ENCODE assay signal across 16 cellular contexts in the genomic region with DNA sequence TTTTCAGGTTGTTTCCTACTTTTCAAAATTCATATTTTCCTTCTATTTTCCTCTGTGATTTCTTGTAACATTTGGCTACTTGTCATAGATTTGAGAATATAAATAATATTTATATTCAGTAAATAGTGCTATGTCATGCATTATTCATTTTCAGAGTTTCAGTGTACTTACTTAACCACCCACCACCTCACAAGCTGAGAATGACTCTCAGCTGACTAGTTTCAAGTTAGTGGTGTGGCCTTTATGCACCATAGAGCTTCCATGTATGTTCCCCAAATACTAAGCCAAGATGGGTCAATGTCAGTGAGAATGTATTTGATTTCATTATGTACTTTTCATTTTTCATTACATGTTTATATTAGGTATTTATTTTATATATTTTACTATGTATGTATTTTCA. TPM values are rescaled to one million over a fixed set of nuclear protein-coding genes. Genes with fewer than 3 reads are reported as not detected.
DNase-seq lines count a peak whose midpoint lies in the region; ATAC-seq, FAIRE-seq and TF ChIP-seq lines count a peak whose summit lies in the region.
"Had no signal": no experiment of that assay in that cellular context is flagged by ENCODE, and none has a peak within 500 bp of the region (broad histone marks: within the 10 kb centered on the region; RNA-seq: fewer than 3 reads in every experiment).

No MANE protein-coding gene starts in this region.

- no peaks in the 10 kb centered on the region for H3K9me2 ChIP-seq in Karpas-422 (replicated peaks; ENCODE audit: insufficient read depth, low read length)

- TF ChIP-seq CTCF in tibial nerve (IDR thresholded peaks at IDR 0.05) = no peak

- H3K27me3 ChIP-seq in Karpas-422 (ENCODE audit: low read length) (no peaks in the 10 kb centered on the region), tibial nerve (no peaks in the 10 kb centered on the region)
- H3K27me3 ChIP-seq: dorsolateral prefrontal cortex had no signal

- peaks cover 37% of the 10 kb centered on the region for H3K4me1 Mint-ChIP-seq in activated CD4-positive, alpha-beta T cell treated with anti-CD3 and anti-CD28 coated beads, Interleukin-2, amount 10 ng/mL, durations not matched to agents 24 days and 14 days
- peaks cover 49% of the 10 kb centered on the region for H3K4me1 Mint-ChIP-seq in activated T-helper 2 cell treated with anti-CD3 and anti-CD28 coated beads, Interferon-gamma antibody, Interleukin-2, Interleukin-4, amounts not matched to agents 10 μg/mL and 5 μg/mL and 100 μg/mL, durations not matched to agents 14 hours and 24 hours and 36 hours (ENCODE audit: low read depth)

- ATAC-seq in GM21619 (IDR thresholded peaks at IDR 0.05; ENCODE audit: unreplicated experiment) = peak; percentile 39
- ATAC-seq in HG03097 (IDR thresholded peaks at IDR 0.05; ENCODE audit: low FRiP score, unreplicated experiment) = peak; percentile 32
- ATAC-seq: Right ventricle myocardium inferior had no signal

- peak; percentile 51 for DNase-seq in activated CD4-positive, alpha-beta T cell treated with anti-CD3 and anti-CD28 coated beads, Interleukin-2, amount 10 ng/mL, durations not matched to agents 24 days and 14 days
- DNase-seq in activated CD4-positive, alpha-beta T cell treated with anti-CD3 and anti-CD28 coated beads for 4 hours = no peak
- DNase-seq in activated T-helper 2 cell treated with anti-CD3 and anti-CD28 coated beads, Interferon-gamma antibody, Interleukin-2, Interleukin-4, amounts not matched to agents 10 μg/mL and 5 μg/mL and 100 μg/mL, durations not matched to agents 14 hours and 24 hours and 36 hours (ENCODE audit: low spot score) = no peak
- DNase-seq in Karpas-422 (no peak), tibial nerve (ENCODE audit: low spot score in 2 of 2) (no peak)
- DNase-seq: activated CD4-positive, alpha-beta T cell treated with anti-CD3 and anti-CD28 coated beads for 1 hour; activated naive CD8-positive, alpha-beta T cell treated with anti-CD3 and anti-CD28 coated beads, Interleukin-2, amount 10 ng/mL, durations not matched to agents 7 days and 5 days; dorsolateral prefrontal cortex; Kasumi-1; NCI-H2171 treated with DMSO at 0.1 percent for 48 hours had no signal

- TF ChIP-seq EP300 in tibial nerve (IDR thresholded peaks at IDR 0.05) = no peak

- no peaks in the 10 kb centered on the region for H3K36me3 Mint-ChIP-seq in activated CD4-positive, alpha-beta T cell treated with anti-CD3 and anti-CD28 coated beads, Interleukin-2, amount 10 ng/mL, durations not matched to agents 24 days and 14 days (ENCODE audit: low read depth)
- H3K36me3 Mint-ChIP-seq in activated T-helper 2 cell treated with anti-CD3 and anti-CD28 coated beads, Interferon-gamma antibody, Interleukin-2, Interleukin-4, amounts not matched to agents 10 μg/mL and 5 μg/mL and 100 μg/mL, durations not matched to agents 14 hours and 24 hours and 36 hours (ENCODE audit: low read depth) = no peaks in the 10 kb centered on the region

- H3K27ac Mint-ChIP-seq in activated CD4-positive, alpha-beta T cell treated with anti-CD3 and anti-CD28 coated beads, Interleukin-2, amount 10 ng/mL, durations not matched to agents 24 days and 14 days = no peak overlapping the region
- H3K27ac Mint-ChIP-seq in activated T-helper 2 cell treated with anti-CD3 and anti-CD28 coated beads, Interferon-gamma antibody, Interleukin-2, Interleukin-4, amounts not matched to agents 10 μg/mL and 5 μg/mL and 100 μg/mL, durations not matched to agents 14 hours and 24 hours and 36 hours = no peak overlapping the region
- H3K27ac Mint-ChIP-seq: activated naive CD8-positive, alpha-beta T cell treated with anti-CD3 and anti-CD28 coated beads, Interleukin-2, amount 10 ng/mL, durations not matched to agents 7 days and 5 days had no signal

- H3K36me3 ChIP-seq in Karpas-422 (ENCODE audit: insufficient read depth, low read length) = no peaks in the 10 kb centered on the region
- H3K36me3 ChIP-seq in tibial nerve = no peaks in the 10 kb centered on the region

- H4K20me1 ChIP-seq in Karpas-422 (ENCODE audit: insufficient read depth, low read depth, low read length) = no peaks in the 10 kb centered on the region

- no peak overlapping the region for H3K9ac ChIP-seq in Karpas-422 (ENCODE audit: low read length)

- no peak for TF ChIP-seq POLR2A in tibial nerve (IDR thresholded peaks at IDR 0.05)

- no peaks in the 10 kb centered on the region for H3K27me3 Mint-ChIP-seq in activated CD4-positive, alpha-beta T cell treated with anti-CD3 and anti-CD28 coated beads, Interleukin-2, amount 10 ng/mL, durations not matched to agents 24 days and 14 days
- no peaks in the 10 kb centered on the region for H3K27me3 Mint-ChIP-seq in activated T-helper 2 cell treated with anti-CD3 and anti-CD28 coated beads, Interferon-gamma antibody, Interleukin-2, Interleukin-4, amounts not matched to agents 10 μg/mL and 5 μg/mL and 100 μg/mL, durations not matched to agents 14 hours and 24 hours and 36 hours (ENCODE audit: low read depth)

- peak; percentile 79 for FAIRE-seq in islet of Langerhans (lab: Jason Lieb, UNC)
- FAIRE-seq: A204.1 had no signal

- intact Hi-C loops in activated CD4-positive, alpha-beta T cell treated with anti-CD3 and anti-CD28 coated beads, Interleukin-2, amount 10 ng/mL, durations not matched to agents 24 days and 14 days (cut with micrococcal nuclease) = loop anchor here (5.0 kb wide), 1 partner anchor 1019 kb away; no protein-coding TSS in a partner anchor
- intact Hi-C loops in activated T-helper 2 cell treated with anti-CD3 and anti-CD28 coated beads, Interferon-gamma antibody, Interleukin-2, Interleukin-4, amounts not matched to agents 10 μg/mL and 5 μg/mL and 100 μg/mL, durations not matched to agents 14 hours and 24 hours and 36 hours (cut with micrococcal nuclease) = loop anchor here (5.0 to 10.0 kb wide), 3 partner anchors 41 to 419 kb away; no protein-coding TSS in a partner anchor

- no peak overlapping the region for H3K4me3 Mint-ChIP-seq in activated CD4-positive, alpha-beta T cell treated with anti-CD3 and anti-CD28 coated beads, Interleukin-2, amount 10 ng/mL, durations not matched to agents 24 days and 14 days
- H3K4me3 Mint-ChIP-seq in activated T-helper 2 cell treated with anti-CD3 and anti-CD28 coated beads, Interferon-gamma antibody, Interleukin-2, Interleukin-4, amounts not matched to agents 10 μg/mL and 5 μg/mL and 100 μg/mL, durations not matched to agents 14 hours and 24 hours and 36 hours (ENCODE audit: low read depth) = no peak overlapping the region
- H3K4me3 Mint-ChIP-seq: activated naive CD8-positive, alpha-beta T cell treated with anti-CD3 and anti-CD28 coated beads, Interleukin-2, amount 10 ng/mL, durations not matched to agents 7 days and 5 days had no signal

- no peak overlapping the region for H3K4me2 ChIP-seq in Karpas-422 (ENCODE audit: low read depth, low read length, poor library complexity, severe bottlenecking)

- peaks cover 23% of the 10 kb centered on the region for H3K4me1 ChIP-seq in Karpas-422 (ENCODE audit: low read length)
- H3K4me1 ChIP-seq in tibial nerve = peaks cover 0 to 2% (median 0%) of the 10 kb centered on the region in 4 donors

- no peak overlapping the region for H2AFZ ChIP-seq in Karpas-422 (ENCODE audit: low read length)

- H3K4me3 ChIP-seq in Karpas-422 (ENCODE audit: low read length) = no peak overlapping the region
- H3K4me3 ChIP-seq in tibial nerve = no peak overlapping the region
- H3K4me3 ChIP-seq: dorsolateral prefrontal cortex had no signal

- H3K9me3 ChIP-seq in Karpas-422 (ENCODE audit: low read length) = no peaks in the 10 kb centered on the region
- no peaks in the 10 kb centered on the region for H3K9me3 ChIP-seq in tibial nerve

- H3K27ac ChIP-seq in Karpas-422 (ENCODE audit: low read length) (no peak overlapping the region), tibial nerve (no peak overlapping the region)
- H3K27ac ChIP-seq: dorsolateral prefrontal cortex had no signal

- H3K79me2 ChIP-seq in Karpas-422 (ENCODE audit: low read length) = no peaks in the 10 kb centered on the region

- no peaks in the 10 kb centered on the region for H3K9me3 Mint-ChIP-seq in activated CD4-positive, alpha-beta T cell treated with anti-CD3 and anti-CD28 coated beads, Interleukin-2, amount 10 ng/mL, durations not matched to agents 24 days and 14 days
- H3K9me3 Mint-ChIP-seq in activated T-helper 2 cell treated with anti-CD3 and anti-CD28 coated beads, Interferon-gamma antibody, Interleukin-2, Interleukin-4, amounts not matched to agents 10 μg/mL and 5 μg/mL and 100 μg/mL, durations not matched to agents 14 hours and 24 hours and 36 hours = no peaks in the 10 kb centered on the region
- H3K9me3 Mint-ChIP-seq: activated naive CD8-positive, alpha-beta T cell treated with anti-CD3 and anti-CD28 coated beads, Interleukin-2, amount 10 ng/mL, durations not matched to agents 7 days and 5 days had no signal

RNA-seq across cellular contexts. Expression of a gene that starts 56.9 kb away (rescaled TPM):
- 5.1 and 6.4 TPM in 2 replicates for total RNA-seq in activated CD4-positive, alpha-beta T cell treated with anti-CD3 and anti-CD28 coated beads, Interleukin-2, amount 10 ng/mL, durations not matched to agents 24 days and 14 days
- 4.2 and 4.3 TPM in 2 replicates for total RNA-seq in activated T-helper 2 cell treated with anti-CD3 and anti-CD28 coated beads, Interferon-gamma antibody, Interleukin-2, Interleukin-4, amounts not matched to agents 10 μg/mL and 5 μg/mL and 100 μg/mL, durations not matched to agents 14 hours and 24 hours and 36 hours
- total RNA-seq in Karpas-422 (2014; rRNA removed; shearing (Covaris generic); ENCODE audit: low replicate concordance) = 0.22 and 3.5 TPM in 2 replicates
- 100 to 1,000 TPM; 142 to 489 (median 195) TPM for total RNA-seq in tibial nerve
- total RNA-seq: renal cortical epithelial cell had no signal

Comparison
In these comparisons a context has a peak if more than half of its experiments do, and no peak if none do; other contexts are left out.
1. RNA of a gene that starts 56.9 kb away (total RNA-seq): 142 to 489 TPM in tibial nerve; 5.1 to 6.4 TPM in activated CD4-positive, alpha-beta T cell treated with anti-CD3 and anti-CD28 coated beads, Interleukin-2, amount 10 ng/mL, durations not matched to agents 24 days and 14 days, 4.2 to 4.3 TPM in activated T-helper 2 cell treated with anti-CD3 and anti-CD28 coated beads, Interferon-gamma antibody, Interleukin-2, Interleukin-4, amounts not matched to agents 10 μg/mL and 5 μg/mL and 100 μg/mL, durations not matched to agents 14 hours and 24 hours and 36 hours and 0.22 to 3.5 TPM in Karpas-422; every median in the first group is over 10 times any median in the second.